In genomic region chr14:77099425-77100167, GRCh38 we compare ENCODE assay signal across 9 cellular contexts. TPM values are rescaled to one million over a fixed set of nuclear protein-coding genes. Genes with fewer than 3 reads are reported as not detected.
DNase-seq lines count a peak whose midpoint lies in the region; ATAC-seq and TF ChIP-seq lines count a peak whose summit lies in the region.
"Had no signal": no experiment of that assay in that cellular context is flagged by ENCODE, and none has a peak within 500 bp of the region (broad histone marks: within the 10 kb centered on the region; RNA-seq: fewer than 3 reads in every experiment).

No MANE protein-coding gene starts in this region.

- H3K27me3 Mint-ChIP-seq in endothelial cell (ENCODE audit: unreplicated experiment) = peaks cover 16% of the 10 kb centered on the region

- H3K4me1 Mint-ChIP-seq in endothelial cell (ENCODE audit: unreplicated experiment) = peaks cover 65% of the 10 kb centered on the region

- no peaks in the 10 kb centered on the region for H3K9me3 Mint-ChIP-seq in endothelial cell (ENCODE audit: unreplicated experiment)

- peak overlapping the region; percentile 94 for H3K4me3 Mint-ChIP-seq in endothelial cell (ENCODE audit: unreplicated experiment)

- no peak for ATAC-seq in GM19452 (IDR thresholded peaks at IDR 0.05; ENCODE audit: unreplicated experiment)
- no peak for ATAC-seq in GM21447 (IDR thresholded peaks at IDR 0.05; ENCODE audit: unreplicated experiment)

- H3K27me3 ChIP-seq in GM06990 (replicated peaks; ENCODE audit: control insufficient read depth, insufficient read depth, low read length) = no peaks in the 10 kb centered on the region

- peak overlapping the region; percentile 96 for H3K27ac Mint-ChIP-seq in endothelial cell (ENCODE audit: unreplicated experiment)

- H3K36me3 ChIP-seq in GM06990 (ENCODE audit: control insufficient read depth, insufficient read depth, low read length) = peaks cover 1% of the 10 kb centered on the region; the same call in 1 of the 2 replicates

- TF ChIP-seq CTCF in GM06990 (IDR thresholded peaks at IDR 0.05; ENCODE audit: insufficient read depth, low read length, poor library complexity, severe bottlenecking) (no peak), endothelial cell (IDR thresholded peaks at IDR 0.05; ENCODE audit: unreplicated experiment) (no peak)

- H3K4me3 ChIP-seq in GM06990 (replicated peaks; ENCODE audit: low read depth, low read length) = peak overlapping the region; percentile 97; the same call in 1 of the 2 replicates

- H3K36me3 Mint-ChIP-seq in endothelial cell (ENCODE audit: low read depth, unreplicated experiment) = peaks cover 3% of the 10 kb centered on the region

- peak; percentile 31 for DNase-seq in A172 (ENCODE audit: low spot score)
- DNase-seq in GM06990 (ENCODE audit: extremely low read depth, insufficient read length) = no peak
- peak; percentile 64 for DNase-seq in RKO (ENCODE audit: low spot score)
- DNase-seq in endothelial cell (ENCODE audit: low spot score) = no peak
- DNase-seq in non-pigmented ciliary epithelial cell (ENCODE audit: low read depth) = peak; percentile 28
- no peak for DNase-seq in NCI-H748 treated with DMSO at 0.1 percent for 48 hours (lab: John Stamatoyannopoulos, UW)

RNA-seq across cellular contexts. Expression of gene CIPC, which starts 1.5 kb away (rescaled TPM):
- 9.9 and 13.5 TPM in 2 replicates for total RNA-seq in A172 (2014; rRNA removed; shearing (Covaris generic))
- 42.4 TPM for total RNA-seq in endothelial cell (ENCODE audit: unreplicated experiment)

RNA-seq across cellular contexts. Expression of gene ZDHHC22, which starts 42.0 kb away (rescaled TPM):
- not detected in 2 replicates for total RNA-seq in A172 (2014; rRNA removed; shearing (Covaris generic))
- total RNA-seq in endothelial cell (ENCODE audit: unreplicated experiment) = 12.0 TPM
- total RNA-seq: glomerular endothelial cell had no signal

Comparison
In these comparisons a context has a peak if more than half of its experiments do, and no peak if none do; other contexts are left out.
1. DNase-seq: peak in A172 (single experiment), RKO (single experiment) and non-pigmented ciliary epithelial cell (single experiment); none in GM06990 (single experiment), endothelial cell (single experiment) and NCI-H748 treated with DMSO at 0.1 percent for 48 hours (single experiment).
2. RNA of gene ZDHHC22, which starts 42.0 kb away (total RNA-seq): 12.0 TPM in endothelial cell (single experiment); not detected in A172; every median in the first group is over 10 times any median in the second.